In the genomic region with DNA sequence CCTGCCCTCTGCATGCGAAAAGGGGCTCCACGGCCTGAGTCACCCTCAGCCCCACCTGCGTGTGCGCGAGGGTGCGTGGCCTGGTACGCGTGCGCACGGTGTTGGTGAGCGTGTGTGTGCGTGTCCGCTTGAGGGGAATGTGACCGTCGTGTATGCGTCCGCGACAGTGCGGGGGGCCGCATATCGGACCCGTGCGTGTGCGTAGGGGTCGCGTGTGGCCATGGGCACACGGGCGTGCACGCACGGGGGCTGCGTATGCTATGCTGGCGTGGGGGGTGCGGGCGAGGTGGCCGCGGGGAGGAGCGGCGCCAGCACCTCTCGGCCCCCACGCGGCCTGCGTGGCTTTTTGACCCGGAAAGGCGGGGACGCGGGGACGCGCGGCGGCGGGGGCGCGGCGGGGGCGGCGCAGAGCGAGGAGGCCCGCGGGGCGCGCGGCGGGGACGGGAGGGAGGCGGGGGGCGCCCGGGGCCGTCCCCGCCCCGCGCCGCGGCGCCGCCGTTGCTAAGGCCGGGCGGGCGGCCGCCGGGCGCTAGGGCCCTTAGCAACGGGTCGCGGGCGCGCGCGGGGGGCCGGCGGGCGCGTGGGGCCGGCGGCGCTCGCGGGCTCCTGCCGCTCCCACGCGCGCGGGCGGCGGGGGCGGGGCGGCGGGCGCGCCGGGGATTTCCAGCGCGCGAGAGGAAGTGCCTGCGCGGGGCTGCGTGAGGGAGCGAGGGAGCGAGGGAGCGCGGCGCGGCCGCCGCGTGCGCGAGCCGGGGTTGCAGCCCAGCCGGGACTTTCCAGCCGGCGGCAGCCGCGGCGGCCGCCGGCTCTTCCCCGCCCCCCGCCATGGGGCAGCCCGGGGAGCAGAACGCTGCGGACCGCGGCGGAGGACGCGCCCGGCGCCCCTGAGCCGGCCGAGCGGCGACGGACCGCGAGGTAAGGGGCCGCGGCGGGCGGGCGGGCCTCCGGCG, we compare ENCODE assay signal across 8 cellular contexts. TPM values are rescaled to one million over a fixed set of nuclear protein-coding genes. Genes with fewer than 3 reads are reported as not detected.
DNase-seq lines count a peak whose midpoint lies in the region; ATAC-seq and TF ChIP-seq lines count a peak whose summit lies in the region.

A gene with protein sequence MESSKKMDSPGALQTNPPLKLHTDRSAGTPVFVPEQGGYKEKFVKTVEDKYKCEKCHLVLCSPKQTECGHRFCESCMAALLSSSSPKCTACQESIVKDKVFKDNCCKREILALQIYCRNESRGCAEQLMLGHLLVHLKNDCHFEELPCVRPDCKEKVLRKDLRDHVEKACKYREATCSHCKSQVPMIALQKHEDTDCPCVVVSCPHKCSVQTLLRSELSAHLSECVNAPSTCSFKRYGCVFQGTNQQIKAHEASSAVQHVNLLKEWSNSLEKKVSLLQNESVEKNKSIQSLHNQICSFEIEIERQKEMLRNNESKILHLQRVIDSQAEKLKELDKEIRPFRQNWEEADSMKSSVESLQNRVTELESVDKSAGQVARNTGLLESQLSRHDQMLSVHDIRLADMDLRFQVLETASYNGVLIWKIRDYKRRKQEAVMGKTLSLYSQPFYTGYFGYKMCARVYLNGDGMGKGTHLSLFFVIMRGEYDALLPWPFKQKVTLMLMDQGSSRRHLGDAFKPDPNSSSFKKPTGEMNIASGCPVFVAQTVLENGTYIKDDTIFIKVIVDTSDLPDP (plus strand): TSS at position 689 of the 950 bp plus-strand sequence. CDS start 92,753 bp downstream, outside the sequence.

- H3K4me1 Mint-ChIP-seq in progenitor cell of endocrine pancreas (ENCODE audit: low read depth): peaks cover 20% of the 10 kb centered on the region

- no peaks in the 10 kb centered on the region for H3K9me3 Mint-ChIP-seq in progenitor cell of endocrine pancreas (ENCODE audit: low read depth)

- H3K36me3 ChIP-seq in BJ (ENCODE audit: control insufficient read depth, insufficient read depth, low read length): no peaks in the 10 kb centered on the region
- H3K36me3 ChIP-seq in heart left ventricle: no peaks in the 10 kb centered on the region
- H3K36me3 ChIP-seq in upper lobe of right lung: no peaks in the 10 kb centered on the region

- DNase-seq in BJ (ENCODE audit: low read depth) (no peak), GM19240 (ENCODE audit: insufficient read length, low spot score) (peak; percentile 92), T-helper 1 cell (peak; percentile 82 to 93 (median 86)), heart left ventricle (peak; percentile 62 to 89 (median 79)), progenitor cell of endocrine pancreas (ENCODE audit: low spot score, unreplicated experiment) (peak; percentile 33), upper lobe of right lung (peak; percentile 88)

- no peak for TF ChIP-seq POLR2A in heart left ventricle (IDR thresholded peaks at IDR 0.05)

- H3K9me3 ChIP-seq in heart left ventricle: no peaks in the 10 kb centered on the region
- H3K9me3 ChIP-seq in upper lobe of right lung: no peaks in the 10 kb centered on the region

- H3K4me3 ChIP-seq in BJ (ENCODE audit: low read depth, low read length) (peak within 1 kb of the TSS; percentile 52), heart left ventricle (peak within 1 kb of the TSS; percentile 54 to 97 (median 77)), upper lobe of right lung (peak within 1 kb of the TSS; percentile 65)

- TF ChIP-seq CTCF in BJ (IDR thresholded peaks at IDR 0.05; ENCODE audit: insufficient read depth, low read depth, low read length): no peak
- no peak for TF ChIP-seq CTCF in heart left ventricle (IDR thresholded peaks at IDR 0.05)
- no peak for TF ChIP-seq CTCF in progenitor cell of endocrine pancreas (IDR thresholded peaks at IDR 0.05; ENCODE audit: unreplicated experiment)
- no peak for TF ChIP-seq CTCF in upper lobe of right lung (IDR thresholded peaks at IDR 0.05)

- H3K27ac ChIP-seq in adipose tissue (ENCODE audit: low read depth, low read length) (peak within 1 kb of the TSS; percentile 55), heart left ventricle (peak within 1 kb of the TSS in 11 of 12 donors; percentile 57 to 92 (median 80)), upper lobe of right lung (peak within 1 kb of the TSS; percentile 74)

- no peaks in the 10 kb centered on the region for H3K27me3 Mint-ChIP-seq in progenitor cell of endocrine pancreas

- H3K27ac Mint-ChIP-seq in progenitor cell of endocrine pancreas: peak within 1 kb of the TSS; percentile 79

- no peaks in the 10 kb centered on the region for H3K27me3 ChIP-seq in BJ (ENCODE audit: control insufficient read depth, insufficient read depth, low read length)
- no peaks in the 10 kb centered on the region for H3K27me3 ChIP-seq in heart left ventricle
- H3K27me3 ChIP-seq in upper lobe of right lung: no peaks in the 10 kb centered on the region

- CTCF ChIA-PET in BJ (lab: Yijun Ruan, JAX): interaction anchor here (1.4 to 3.8 kb wide), 3 partner anchors 83 to 140 kb away, joined by 3 to 33 read pairs (median 4); no protein-coding TSS in a partner anchor

- H3K4me1 ChIP-seq in heart left ventricle: peaks cover 0 to 45% (median 8%) of the 10 kb centered on the region in 12 donors
- peaks cover 29% of the 10 kb centered on the region for H3K4me1 ChIP-seq in upper lobe of right lung

- intact Hi-C loops in heart left ventricle (cut with DNase I) (loop anchor here in 4 of 10 donors (5.0 to 10.0 kb wide), 5 partner anchors 80 to 148 kb away; partner anchors contain the start of gene AMN (in 1 of the 4)), upper lobe of right lung (cut with DNase I) (no loop called here)

- 15 to 36% (median 25%) methylated on average over 67 to 142 of the region's 163 CpGs for WGBS in adipose tissue, 3 donors
- WGBS in heart left ventricle, 4 donors: 14 to 64% (median 29%) methylated on average over 18 to 163 of the region's 163 CpGs

- POLR2A ChIA-PET in BJ (lab: Charles Lee): no interaction called here

- H3K36me3 Mint-ChIP-seq in progenitor cell of endocrine pancreas (ENCODE audit: insufficient read depth): no peaks in the 10 kb centered on the region

- H3K4me3 Mint-ChIP-seq in progenitor cell of endocrine pancreas (ENCODE audit: low read depth): peak within 1 kb of the TSS; percentile 80

- ATAC-seq in HG03521 (IDR thresholded peaks at IDR 0.05; ENCODE audit: unreplicated experiment): peak; percentile 70
- peak in 3 of 4 donors; percentile 58 to 69 (median 60) for ATAC-seq in heart left ventricle
- ATAC-seq in upper lobe of right lung: peak; percentile 74

RNA-seq across cellular contexts. Expression of the gene that starts here (rescaled TPM):
- polyA plus RNA-seq in BJ (2011; rRNA removed) (16.9 and 20.1 TPM in 2 replicates), adipose tissue (10 to 100 TPM in 1 of 3 donors, 1 to 10 TPM in 2; 2.7 to 13.5 (median 7.5) TPM), heart left ventricle (1 to 10 TPM; 1.6 to 6.3 TPM)
- 18.4 and 20.9 TPM in 2 replicates for polyA minus RNA-seq in BJ (2011; rRNA and poly(A)+ RNA removed)
- total RNA-seq in heart left ventricle (10 to 100 TPM in 6 of 9 donors, 1 to 10 TPM in 3; 8.0 to 20.6 (median 11.0) TPM), progenitor cell of endocrine pancreas (26.3 and 26.6 TPM in 2 replicates), upper lobe of right lung (22.3 TPM)
